In genomic region chr1:106748581-106748980, GRCh38 we compare ENCODE assay signal across 6 cellular contexts.
"Had no signal": no experiment of that assay in that cellular context is flagged by ENCODE, and none has a peak within 500 bp of the region (broad histone marks: within the 10 kb centered on the region; RNA-seq: fewer than 3 reads in every experiment).

No MANE protein-coding gene starts in this region.

- H3K4me3 Mint-ChIP-seq: GM23338, HFFc6, IgD-negative memory B cell had no signal

- ATAC-seq: HCT116, HepG2 had no signal

- H3K9me3 Mint-ChIP-seq: GM23338, IgD-negative memory B cell had no signal

- DNase-seq: H7, HFFc6 had no signal

- H3K36me3 Mint-ChIP-seq: IgD-negative memory B cell had no signal

- H3K27ac Mint-ChIP-seq: HFFc6, IgD-negative memory B cell had no signal
